In the genomic region with DNA sequence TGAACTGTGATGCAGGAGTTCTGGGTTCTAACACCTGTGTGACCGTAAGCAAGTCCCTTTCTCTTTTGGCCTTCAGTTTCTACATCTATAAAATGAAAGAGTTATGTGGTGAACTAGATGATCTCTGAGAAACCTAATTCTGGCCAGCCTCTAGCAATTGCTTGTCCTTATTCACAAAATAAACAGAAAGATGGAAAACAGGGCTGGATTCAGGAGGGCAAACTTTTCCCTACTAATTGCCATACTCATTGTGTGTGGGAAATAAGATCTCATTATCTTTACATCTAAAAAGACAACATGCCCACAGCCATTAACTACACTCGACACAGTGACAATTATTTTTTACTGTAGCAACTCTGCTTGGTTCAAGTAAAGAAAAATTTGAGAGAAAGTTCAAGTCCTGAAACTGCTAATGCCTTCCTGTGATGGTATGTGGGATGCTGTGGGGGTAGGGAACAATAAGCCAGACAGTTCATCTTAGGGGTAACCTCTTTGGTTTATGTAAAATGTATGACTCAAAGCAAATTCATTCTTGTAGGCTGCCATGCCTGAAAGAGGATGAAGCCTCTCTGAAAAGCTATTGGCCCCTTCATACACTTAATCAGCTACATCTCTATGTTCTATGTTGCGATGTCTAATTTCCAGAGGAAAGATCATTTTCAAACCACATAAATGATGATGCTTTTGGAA, we compare ENCODE assay signal across 10 cellular contexts.
A peak's percentile ranks its signal among the peaks of the same experiment; 100 is the strongest.
DNase-seq lines count a peak whose midpoint lies in the region; ATAC-seq lines count a peak whose summit lies in the region.
"Had no signal": no experiment of that assay in that cellular context is flagged by ENCODE, and none has a peak within 500 bp of the region (broad histone marks: within the 10 kb centered on the region; RNA-seq: fewer than 3 reads in every experiment).

No MANE protein-coding gene starts in this region.

- peaks cover 2% of the 10 kb centered on the region for H3K4me1 ChIP-seq in adipocyte (ENCODE audit: control insufficient read depth, insufficient read depth, low read length)

- no peak overlapping the region for H3K9ac ChIP-seq in adipocyte (ENCODE audit: low read length)

- H3K9me3 ChIP-seq in adipocyte (ENCODE audit: control insufficient read depth, low read length) = peaks cover 15% of the 10 kb centered on the region

- H3K27me3 ChIP-seq in adipocyte (replicated peaks; ENCODE audit: control insufficient read depth, insufficient read depth, low read length) = no peaks in the 10 kb centered on the region

- peaks cover 21% of the 10 kb centered on the region for H3K9me3 Mint-ChIP-seq in activated naive CD4-positive, alpha-beta T cell treated with anti-CD3 and anti-CD28 coated beads, Interleukin-2, amount 10 ng/mL, durations not matched to agents 7 days and 5 days

- H3K4me1 Mint-ChIP-seq in activated naive CD4-positive, alpha-beta T cell treated with anti-CD3 and anti-CD28 coated beads, Interleukin-2, amount 10 ng/mL, durations not matched to agents 7 days and 5 days = peaks cover 61% of the 10 kb centered on the region

- no peaks in the 10 kb centered on the region for H3K36me3 ChIP-seq in adipocyte (ENCODE audit: control insufficient read depth, insufficient read depth, low read length, severe bottlenecking)

- no peak for ATAC-seq in GM21825 (IDR thresholded peaks at IDR 0.05; ENCODE audit: unreplicated experiment)

- no peak overlapping the region for H3K4me3 Mint-ChIP-seq in activated naive CD4-positive, alpha-beta T cell treated with anti-CD3 and anti-CD28 coated beads, Interleukin-2, amount 10 ng/mL, durations not matched to agents 7 days and 5 days

- H3K4me3 ChIP-seq in adipocyte (ENCODE audit: low read length) = no peak overlapping the region

- peaks cover 22% of the 10 kb centered on the region for H3K36me3 Mint-ChIP-seq in activated naive CD4-positive, alpha-beta T cell treated with anti-CD3 and anti-CD28 coated beads, Interleukin-2, amount 10 ng/mL, durations not matched to agents 7 days and 5 days

- no peak overlapping the region for H3K27ac Mint-ChIP-seq in activated naive CD4-positive, alpha-beta T cell treated with anti-CD3 and anti-CD28 coated beads, Interleukin-2, amount 10 ng/mL, durations not matched to agents 7 days and 5 days

- CTCF ChIA-PET in activated naive CD4-positive, alpha-beta T cell treated with anti-CD3 and anti-CD28 coated beads, Interleukin-2, amount 10 ng/mL, durations not matched to agents 7 days and 5 days (lab: Charles Lee) = interaction anchor here (1.1 kb wide), 1 partner anchor 182 kb away, joined by 5 read pairs; no protein-coding TSS in a partner anchor

- peak; percentile 52 for DNase-seq in activated naive CD4-positive, alpha-beta T cell treated with Interleukin-2 at 50 U/mL for 16 hours
- no peak for DNase-seq in activated naive CD4-positive, alpha-beta T cell treated with anti-CD3 and anti-CD28 coated beads, Interleukin-2, amount 10 ng/mL, durations not matched to agents 7 days and 5 days
- DNase-seq in M059J (ENCODE audit: low read depth) (peak; percentile 85), adipocyte (ENCODE audit: low read depth) (peak; percentile 32), NCI-H2029 treated with DMSO at 0.1 percent for 48 hours (lab: John Stamatoyannopoulos, UW) (no peak), NCI-H2081 (lab: John Stamatoyannopoulos, UW) (no peak)
- peak; percentile 69 for DNase-seq in stimulated activated CD4-positive, alpha-beta T cell treated with anti-CD3 and anti-CD28 coated beads, Interleukin-4, amount 100 ng/mL, for 24 hours
- DNase-seq: GF-D8, retina had no signal

- H3K27me3 Mint-ChIP-seq in activated naive CD4-positive, alpha-beta T cell treated with anti-CD3 and anti-CD28 coated beads, Interleukin-2, amount 10 ng/mL, durations not matched to agents 7 days and 5 days = peaks cover 7% of the 10 kb centered on the region

Comparison
In these comparisons a context has a peak if more than half of its experiments do, and no peak if none do; other contexts are left out.
1. DNase-seq: peak in activated naive CD4-positive, alpha-beta T cell treated with Interleukin-2 at 50 U/mL for 16 hours (single experiment), M059J (single experiment), adipocyte (single experiment) and stimulated activated CD4-positive, alpha-beta T cell treated with anti-CD3 and anti-CD28 coated beads, Interleukin-4, amount 100 ng/mL, for 24 hours (single experiment); none in activated naive CD4-positive, alpha-beta T cell treated with anti-CD3 and anti-CD28 coated beads, Interleukin-2, amount 10 ng/mL, durations not matched to agents 7 days and 5 days (single experiment), NCI-H2029 treated with DMSO at 0.1 percent for 48 hours (single experiment) and NCI-H2081 (0 of 2).